In the genomic region with DNA sequence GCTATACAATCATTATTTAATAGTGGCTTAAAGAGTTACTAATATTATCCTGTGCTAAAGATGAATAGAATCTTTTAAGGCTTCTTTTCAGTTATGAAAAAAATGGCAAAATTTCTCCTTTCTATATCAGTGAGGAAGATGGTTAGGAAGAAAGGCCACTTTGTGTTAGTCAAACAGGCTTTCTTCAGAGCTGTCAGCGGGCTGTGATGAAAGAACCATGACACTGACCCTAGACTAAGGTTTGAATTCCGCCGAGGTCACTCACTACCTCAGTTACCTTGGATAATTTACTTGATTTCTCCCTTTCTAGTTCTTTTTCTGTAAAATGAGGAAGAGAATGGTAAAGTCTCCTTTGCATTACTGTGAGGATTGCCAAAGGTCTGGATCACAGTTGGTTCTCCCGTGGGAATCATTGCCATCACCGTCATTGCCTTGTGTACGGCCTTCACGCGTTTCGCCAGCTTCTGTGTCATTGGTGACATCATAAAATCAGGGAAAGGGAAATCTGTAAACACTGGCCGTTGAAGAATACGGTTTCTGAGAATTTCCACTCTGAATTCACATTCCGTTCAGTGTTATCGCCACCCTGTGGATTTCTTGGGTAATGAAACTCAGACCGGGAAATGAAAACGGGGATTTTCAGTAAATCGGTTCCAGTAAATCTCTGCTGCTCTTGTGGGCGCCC, we compare ENCODE assay signal across 8 cellular contexts. TPM values are rescaled to one million over a fixed set of nuclear protein-coding genes. Genes with fewer than 3 reads are reported as not detected.
DNase-seq lines count a peak whose midpoint lies in the region; ATAC-seq and TF ChIP-seq lines count a peak whose summit lies in the region.

No MANE protein-coding gene starts in this region.

- H3K4me1 ChIP-seq in right cardiac atrium (ENCODE audit: control insufficient read depth, insufficient read depth, low read length) (no peaks in the 10 kb centered on the region), rectal smooth muscle tissue (ENCODE audit: control insufficient read depth, insufficient read depth, low read length) (no peaks in the 10 kb centered on the region)

- 5% methylated on average over 17 of the region's 17 CpGs for WGBS in right cardiac atrium

- H3K27ac ChIP-seq in right cardiac atrium (ENCODE audit: low read length) (no peak overlapping the region), rectal smooth muscle tissue (ENCODE audit: low read depth, low read length) (peak overlapping the region; percentile 74)

- no peaks in the 10 kb centered on the region for H3K36me3 ChIP-seq in rectal smooth muscle tissue (ENCODE audit: control insufficient read depth, insufficient read depth, low read length)

- peak; percentile 96 for ATAC-seq in HG02588 (IDR thresholded peaks at IDR 0.05; ENCODE audit: unreplicated experiment)
- ATAC-seq in right cardiac atrium, result peak; percentile 96 to 98

- DNase-seq in GM12864 (ENCODE audit: low read depth), result peak; percentile 55
- DNase-seq in NCI-H1105 (lab: John Stamatoyannopoulos, UW), result peak; percentile 82
- peak; percentile 46 for DNase-seq in T follicular helper cell (ENCODE audit: low read depth)
- DNase-seq in amniotic stem cell (lab: John Stamatoyannopoulos, UW), result peak; percentile 78
- DNase-seq in right cardiac atrium, result peak; percentile 69 to 83 (median 71)
- no peak for DNase-seq in cortex of kidney (lab: John Stamatoyannopoulos, UW)

- no peaks in the 10 kb centered on the region for H3K9me3 ChIP-seq in right cardiac atrium (ENCODE audit: control insufficient read depth, low read length)

- H3K4me3 ChIP-seq in GM12864 (ENCODE audit: low read depth, low read length), result peak overlapping the region; percentile 41
- H3K4me3 ChIP-seq in right cardiac atrium (ENCODE audit: low read length), result peak overlapping the region; percentile 18
- H3K4me3 ChIP-seq in rectal smooth muscle tissue (ENCODE audit: low read length), result peak overlapping the region; percentile 57

- H3K27me3 ChIP-seq in right cardiac atrium (ENCODE audit: control insufficient read depth, insufficient read depth) (no peaks in the 10 kb centered on the region), rectal smooth muscle tissue (ENCODE audit: control insufficient read depth, insufficient read depth, low read length) (no peaks in the 10 kb centered on the region)

- peak; percentile 82 for TF ChIP-seq CTCF in GM12864 (IDR thresholded peaks at IDR 0.05; ENCODE audit: low read depth, low read length, missing control alignments)

- intact Hi-C loops in right cardiac atrium (cut with DNase I), result loop anchor here in 2 of 4 donors (10.0 kb wide), 2 partner anchors 125 to 135 kb away; a partner anchor contains a TSS

- no peak overlapping the region for H3K9ac ChIP-seq in rectal smooth muscle tissue (ENCODE audit: low read length)

RNA-seq across cellular contexts. Expression of a gene that starts 26.7 kb away (rescaled TPM):
- 100 to 1,000 TPM; 585 to 928 (median 744) TPM for total RNA-seq in right cardiac atrium
- polyA plus RNA-seq in right cardiac atrium, result 490 TPM

RNA-seq across cellular contexts. Expression of a gene that starts 52.6 kb away (rescaled TPM):
- total RNA-seq in right cardiac atrium, result not detected
- 0.07 TPM for polyA plus RNA-seq in right cardiac atrium

RNA-seq across cellular contexts. Expression of a gene that starts 57.2 kb away (rescaled TPM):
- not detected for total RNA-seq in right cardiac atrium
- not detected for polyA plus RNA-seq in right cardiac atrium
